ENCODE assay signal across 17 cellular contexts in the genomic region with DNA sequence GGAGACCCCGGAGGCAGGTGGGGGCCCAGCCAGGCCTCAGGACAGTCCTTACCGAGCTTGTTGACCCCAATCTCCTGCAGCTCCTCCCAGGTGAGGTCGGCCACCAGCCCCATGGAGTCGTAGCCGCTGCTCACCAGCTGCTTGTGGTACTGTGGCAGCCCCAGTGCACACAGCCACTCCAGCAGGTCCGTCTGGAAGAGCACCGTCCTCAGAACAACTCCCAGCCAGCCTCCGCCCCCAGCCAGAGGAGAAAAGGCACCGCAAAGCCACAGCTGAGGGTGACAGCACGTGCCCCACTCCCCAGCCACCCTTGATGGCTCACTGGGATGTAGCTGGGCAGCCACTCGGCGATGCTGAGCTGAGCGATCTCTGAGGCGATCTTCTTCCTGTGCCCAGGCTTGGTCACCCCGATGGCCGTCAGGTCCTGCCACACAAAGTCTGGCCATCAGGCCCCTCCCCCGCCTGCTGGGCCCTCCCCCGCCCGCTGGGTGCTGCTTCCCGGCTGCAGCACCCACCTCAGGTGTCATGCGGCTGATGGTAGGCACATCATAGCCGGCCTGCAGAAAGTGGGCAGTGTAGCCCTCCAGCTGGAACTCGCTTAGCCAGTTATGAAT. TPM values are rescaled to one million over a fixed set of nuclear protein-coding genes. Genes with fewer than 3 reads are reported as not detected.
DNase-seq lines count a peak whose midpoint lies in the region; TF ChIP-seq lines count a peak whose summit lies in the region.
"Had no signal": no experiment of that assay in that cellular context is flagged by ENCODE, and none has a peak within 500 bp of the region (broad histone marks: within the 10 kb centered on the region; RNA-seq: fewer than 3 reads in every experiment).

No MANE protein-coding gene starts in this region.

- CTCF ChIA-PET in HEK293 (lab: Yijun Ruan, JAX) = interaction anchor here (0.6 to 3.9 kb wide), 8 partner anchors 10 to 245 kb away, joined by 3 to 20 read pairs (median 4); a partner anchor contains a TSS
- CTCF ChIA-PET in RWPE1 (lab: Yijun Ruan, JAX) = interaction anchor here (0.5 to 2.8 kb wide), 4 partner anchors 10 to 151 kb away, joined by 3 to 13 read pairs (median 4); no protein-coding TSS in a partner anchor

- H3K27me3 Mint-ChIP-seq in CD14-positive monocyte (ENCODE audit: low read depth in 3 of 3) = peaks cover 0 to 3% (median 2%) of the 10 kb centered on the region in 3 donors

- no peak overlapping the region for H3K4me3 Mint-ChIP-seq in CD14-positive monocyte
- H3K4me3 Mint-ChIP-seq: CD8-positive, alpha-beta T cell; H9 had no signal

- intact Hi-C loops in esophagus muscularis mucosa (cut with DNase I) = no loop called here
- intact Hi-C loops in CD14-positive monocyte (cut with micrococcal nuclease) = loop anchor here in 1 of 2 donors (10.0 kb wide), 1 partner anchor 79 kb away; no protein-coding TSS in a partner anchor

- 86% methylated on average over 7 of the region's 23 CpGs for WGBS in esophagus muscularis mucosa

- peaks cover 19% of the 10 kb centered on the region in 2 donors for H3K36me3 Mint-ChIP-seq in CD14-positive monocyte

- no peak for TF ChIP-seq CTCF in HEK293 (tag by site-specific recombination; IDR thresholded peaks at IDR 0.05)
- no peak for TF ChIP-seq CTCF in RWPE1 (conservative IDR thresholded peaks at IDR 0.05; ENCODE audit: low read depth)
- no peak for TF ChIP-seq CTCF in esophagus muscularis mucosa (IDR thresholded peaks at IDR 0.05)
- no peak for TF ChIP-seq CTCF in CD14-positive monocyte (IDR thresholded peaks at IDR 0.05)

- H3K9me3 Mint-ChIP-seq in CD14-positive monocyte = peaks cover 0 to 2% (median 0%) of the 10 kb centered on the region in 7 donors
- H3K9me3 Mint-ChIP-seq: CD8-positive, alpha-beta T cell; H9 had no signal

- H3K27ac Mint-ChIP-seq in CD14-positive monocyte = no peak overlapping the region
- H3K27ac Mint-ChIP-seq: CD8-positive, alpha-beta T cell had no signal

- no peaks in the 10 kb centered on the region for H3K4me1 ChIP-seq in HEK293 (ENCODE audit: control insufficient read depth, insufficient read depth, low read length)
- peaks cover 36 to 75% (median 67%) of the 10 kb centered on the region in 4 donors for H3K4me1 ChIP-seq in esophagus muscularis mucosa

- H3K27ac ChIP-seq in HEK293 (ENCODE audit: extremely low read depth, low read depth, low read length) (no peak overlapping the region), RWPE1 (peak overlapping the region; percentile 10; the same call in 1 of the 2 replicates), esophagus muscularis mucosa (replicated peaks in 1 of 4) (peak overlapping the region in 3 of 4 donors; percentile 34 to 78 (median 70)), temporal lobe (ENCODE audit: low read depth, low read length) (peak overlapping the region; percentile 93)
- H3K27ac ChIP-seq: SK-N-MC had no signal

- H3K36me3 ChIP-seq in HEK293 (ENCODE audit: control insufficient read depth in 2 of 2, insufficient read depth in 1 of 2, low read length in 2 of 2) (peaks cover 0 to 89% of the 10 kb centered on the region in 2 experiments; a peak in 2 of 3 replicates), esophagus muscularis mucosa (peaks cover 27 to 100% (median 95%) of the 10 kb centered on the region in 4 donors)

- DNase-seq in RWPE1 (ENCODE audit: low spot score) (no peak), esophagus muscularis mucosa (ENCODE audit: extremely low spot score) (no peak), CD14-positive monocyte (ENCODE audit: low spot score) (no peak), NCI-H510A treated with DMSO at 0.1 percent for 48 hours (lab: John Stamatoyannopoulos, UW) (no peak), SKM-1 (lab: John Stamatoyannopoulos, UW; ENCODE audit: unreplicated experiment) (no peak)
- DNase-seq: DND-41, NCI-H1694, NCI-H2081, NCI-H2171, NCI-H345, NCI-H524 treated with DMSO at 0.1 percent for 48 hours had no signal

- H3K4me3 ChIP-seq in HEK293 (ENCODE audit: low read depth, low read length) = no peak overlapping the region
- no peak overlapping the region for H3K4me3 ChIP-seq in esophagus muscularis mucosa
- H3K4me3 ChIP-seq: GM12878, SK-N-MC had no signal

- peaks cover 13% of the 10 kb centered on the region for H3K4me1 Mint-ChIP-seq in CD14-positive monocyte
- H3K4me1 Mint-ChIP-seq: H9 had no signal

- no peaks in the 10 kb centered on the region for H3K27me3 ChIP-seq in esophagus muscularis mucosa

- H3K9me3 ChIP-seq in HEK293 (ENCODE audit: control insufficient read depth, insufficient read depth, low read depth, low read length) (no peaks in the 10 kb centered on the region), esophagus muscularis mucosa (no peaks in the 10 kb centered on the region)

- TF ChIP-seq EP300 in esophagus muscularis mucosa (IDR thresholded peaks at IDR 0.05) = no peak

- POLR2A ChIA-PET in HEK293 (lab: Yijun Ruan, JAX) = interaction anchor here (0.9 to 1.8 kb wide), 3 partner anchors 9 to 21 kb away, joined by 3 to 10 read pairs (median 5); a partner anchor contains a TSS
- POLR2A ChIA-PET in RWPE1 (lab: Yijun Ruan, JAX; ENCODE audit: low non-redundant PET) = no interaction called here

- TF ChIP-seq POLR2A in esophagus muscularis mucosa (IDR thresholded peaks at IDR 0.05; ENCODE audit: low read depth) = no peak

TF ChIP-seq in HEK293, 187 proteins besides CTCF, POLR2A, EP300 and RAD21:
- 0 out of 2 replicates have a peak, but pooled peaks have one; percentile 15 for TF ChIP-seq EGR2 (tag by site-specific recombination; IDR thresholded peaks at IDR 0.05; ENCODE audit: low read depth)
- no peak for TF ChIP-seq MZF1 (tag by site-specific recombination; IDR thresholded peaks at IDR 0.05; ENCODE audit: borderline replicate concordance)
- TF ChIP-seq ZNF114 (tag by site-specific recombination; IDR thresholded peaks at IDR 0.05) = no peak
- no peak for TF ChIP-seq ZNF121 (tag by site-specific recombination; IDR thresholded peaks at IDR 0.05)

RNA-seq across cellular contexts. Expression of a gene that starts 11.9 kb away (rescaled TPM):
- total RNA-seq in esophagus muscularis mucosa (10 to 100 TPM; 16.2 to 43.5 (median 35.5) TPM), temporal lobe (5.7 TPM)
- polyA plus RNA-seq in CD14-positive monocyte = not detected

RNA-seq across cellular contexts. Expression of a gene that starts 12.9 kb away (rescaled TPM):
- total RNA-seq in esophagus muscularis mucosa (10 to 100 TPM; 14.5 to 32.1 (median 24.1) TPM), temporal lobe (7.6 TPM)
- polyA plus RNA-seq in CD14-positive monocyte = 10 to 100 TPM; 11.8 to 13.6 TPM

RNA-seq across cellular contexts. Expression of a gene that starts 22.1 kb away (rescaled TPM):
- total RNA-seq in esophagus muscularis mucosa = 10 to 100 TPM in 2 of 4 donors, 1 to 10 TPM in 2; 6.1 to 12.3 (median 9.1) TPM
- 0.74 TPM for total RNA-seq in temporal lobe
- 1 to 10 TPM; 4.8 to 7.5 TPM for polyA plus RNA-seq in CD14-positive monocyte

RNA-seq across cellular contexts. Expression of a gene that starts 47.0 kb away (rescaled TPM):
- total RNA-seq in esophagus muscularis mucosa (10 to 100 TPM; 35.3 to 71.4 (median 46.3) TPM), temporal lobe (20.7 TPM)
- 1 to 10 TPM; 7.2 to 8.4 TPM for polyA plus RNA-seq in CD14-positive monocyte
